In genomic region chr19:40241809-40242384, GRCh38 we compare ENCODE assay signal across 14 cellular contexts. TPM values are rescaled to one million over a fixed set of nuclear protein-coding genes. Genes with fewer than 3 reads are reported as not detected.
A peak's percentile ranks its signal among the peaks of the same experiment; 100 is the strongest.
DNase-seq lines count a peak whose midpoint lies in the region; ATAC-seq and TF ChIP-seq lines count a peak whose summit lies in the region.
"Had no signal": no experiment of that assay in that cellular context is flagged by ENCODE, and none has a peak within 500 bp of the region (broad histone marks: within the 10 kb centered on the region; RNA-seq: fewer than 3 reads in every experiment).

No MANE protein-coding gene starts in this region.

- no TSS peak for BruUV-seq in mammary epithelial cell (replicated peaks; lab: Mats Ljungman, UMichigan)

- no peak overlapping the region for H3K9ac ChIP-seq in mammary epithelial cell (ENCODE audit: insufficient read depth, low read length)

- in situ Hi-C loops in mammary epithelial cell (cut with MboI; ENCODE audit: low sequenced_read_pairs in 2 of 2) = no loop called here

- no peaks in the 10 kb centered on the region for H3K9me3 Mint-ChIP-seq in nephron progenitor cell
- no peaks in the 10 kb centered on the region for H3K9me3 Mint-ChIP-seq in stimulated activated effector memory CD8-positive, alpha-beta T cell treated with anti-CD3 and anti-CD28 coated beads, Interleukin-12 subunit alpha, Interleukin-12 subunit beta, amount 100 ng/mL, for 72 hours

- 50% methylated on average over 13 of the region's 21 CpGs for WGBS in mammary epithelial cell (ENCODE audit: low coverage, missing lambda C conversion rate)
- 44 to 45% methylated on average over 21 of the region's 21 CpGs for WGBS in tibial nerve, 2 donors

- H3K4me1 ChIP-seq in breast epithelium = peaks cover 7 to 8% of the 10 kb centered on the region in 2 donors
- no peaks in the 10 kb centered on the region for H3K4me1 ChIP-seq in mammary epithelial cell (ENCODE audit: insufficient read depth, low read length)
- peaks cover 4 to 75% (median 27%) of the 10 kb centered on the region in 4 donors for H3K4me1 ChIP-seq in tibial nerve

- no peaks in the 10 kb centered on the region for H3K27me3 Mint-ChIP-seq in nephron progenitor cell (ENCODE audit: low read depth, poor library complexity)

- no peak overlapping the region for H3K4me3 Mint-ChIP-seq in nephron progenitor cell
- no peak overlapping the region for H3K4me3 Mint-ChIP-seq in stimulated activated effector memory CD8-positive, alpha-beta T cell treated with anti-CD3 and anti-CD28 coated beads, Interleukin-12 subunit alpha, Interleukin-12 subunit beta, amount 100 ng/mL, for 72 hours

- no peak overlapping the region for H2AFZ ChIP-seq in mammary epithelial cell (ENCODE audit: low read depth, low read length)

- no peaks in the 10 kb centered on the region for H3K36me3 ChIP-seq in breast epithelium
- H3K36me3 ChIP-seq in mammary epithelial cell (ENCODE audit: insufficient read depth, low read length) = peaks cover 3% of the 10 kb centered on the region
- peaks cover 0 to 50% (median 22%) of the 10 kb centered on the region in 3 donors for H3K36me3 ChIP-seq in tibial nerve

- no peaks in the 10 kb centered on the region for H3K27me3 ChIP-seq in breast epithelium
- H3K27me3 ChIP-seq in mammary epithelial cell (ENCODE audit: insufficient read depth, low read length) = no peaks in the 10 kb centered on the region
- H3K27me3 ChIP-seq in tibial nerve = no peaks in the 10 kb centered on the region
- H3K27me3 ChIP-seq: transverse colon had no signal

- H3K4me3 ChIP-seq in breast epithelium (peak overlapping the region in 1 of 3 donors; percentile 23), mammary epithelial cell (replicated peaks in 1 of 3; ENCODE audit: insufficient read depth in 1 of 3, low read depth in 2 of 3, low read length in 3 of 3) (no peak overlapping the region), tibial nerve (no peak overlapping the region)
- H3K4me3 ChIP-seq: transverse colon had no signal

- H3K36me3 Mint-ChIP-seq in nephron progenitor cell (ENCODE audit: low read depth) = peaks cover 8% of the 10 kb centered on the region
- peaks cover 69% of the 10 kb centered on the region for H3K36me3 Mint-ChIP-seq in stimulated activated effector memory CD8-positive, alpha-beta T cell treated with anti-CD3 and anti-CD28 coated beads, Interleukin-12 subunit alpha, Interleukin-12 subunit beta, amount 100 ng/mL, for 72 hours

- no peak overlapping the region for H3K4me2 ChIP-seq in mammary epithelial cell (ENCODE audit: insufficient read depth, low read depth, low read length)

- H3K27ac ChIP-seq in breast epithelium = peak overlapping the region; percentile 10 to 74
- H3K27ac ChIP-seq in mammary epithelial cell (ENCODE audit: insufficient read depth, low read depth, low read length) = no peak overlapping the region
- H3K27ac ChIP-seq in tibial nerve = peak overlapping the region; percentile 51 to 86 (median 79)
- H3K27ac ChIP-seq: 22Rv1, VCaP had no signal

- dilution Hi-C loops in mammary epithelial cell (cut with HindIII; ENCODE audit: low sequenced_read_pairs) = no loop called here

- no peak for TF ChIP-seq CTCF in breast epithelium (IDR thresholded peaks at IDR 0.05)
- TF ChIP-seq CTCF in mammary epithelial cell (conservative IDR thresholded peaks at IDR 0.05 in 1 of 2, IDR thresholded peaks at IDR 0.05 in 1 of 2; ENCODE audit: extremely low read depth in 1 of 2, insufficient read depth in 1 of 2, low read depth in 1 of 2, low read length in 2 of 2) = no peak
- no peak for TF ChIP-seq CTCF in nephron progenitor cell (IDR thresholded peaks at IDR 0.05)
- TF ChIP-seq CTCF in tibial nerve (IDR thresholded peaks at IDR 0.05) = no peak

- H3K27ac Mint-ChIP-seq in nephron progenitor cell = peak overlapping the region; percentile 69
- no peak overlapping the region for H3K27ac Mint-ChIP-seq in stimulated activated effector memory CD8-positive, alpha-beta T cell treated with anti-CD3 and anti-CD28 coated beads, Interleukin-12 subunit alpha, Interleukin-12 subunit beta, amount 100 ng/mL, for 72 hours

- TF ChIP-seq EP300 in tibial nerve (IDR thresholded peaks at IDR 0.05) = peak; percentile 79 to 91

- H3K4me1 Mint-ChIP-seq in nephron progenitor cell = peaks cover 4% of the 10 kb centered on the region
- peaks cover 4% of the 10 kb centered on the region for H3K4me1 Mint-ChIP-seq in stimulated activated effector memory CD8-positive, alpha-beta T cell treated with anti-CD3 and anti-CD28 coated beads, Interleukin-12 subunit alpha, Interleukin-12 subunit beta, amount 100 ng/mL, for 72 hours

- no peaks in the 10 kb centered on the region for H4K20me1 ChIP-seq in mammary epithelial cell (ENCODE audit: insufficient read depth, low read length)

- TF ChIP-seq POLR2A in breast epithelium (IDR thresholded peaks at IDR 0.05) = no peak
- no peak for TF ChIP-seq POLR2A in tibial nerve (IDR thresholded peaks at IDR 0.05)

- no peak for ATAC-seq in HG03439 (IDR thresholded peaks at IDR 0.05; ENCODE audit: unreplicated experiment)
- no peak for ATAC-seq in stimulated activated effector memory CD8-positive, alpha-beta T cell treated with anti-CD3 and anti-CD28 coated beads, Interleukin-12 subunit alpha, Interleukin-12 subunit beta, amount 100 ng/mL, for 72 hours

- CTCF ChIA-PET in mammary epithelial cell (lab: Charles Lee; ENCODE audit: low non-redundant PET) = no interaction called here

- intact Hi-C loops in breast epithelium (cut with DNase I; ENCODE audit: low total_unique reads) (no loop called here), mammary epithelial cell (cut with micrococcal nuclease) (no loop called here)

- peaks cover 24% of the 10 kb centered on the region for H3K79me2 ChIP-seq in mammary epithelial cell (ENCODE audit: insufficient read depth, low read length)

- H3K9me3 ChIP-seq in breast epithelium (no peaks in the 10 kb centered on the region), mammary epithelial cell (replicated peaks; ENCODE audit: insufficient read depth, low read length) (no peaks in the 10 kb centered on the region), tibial nerve (no peaks in the 10 kb centered on the region)
- H3K9me3 ChIP-seq: transverse colon had no signal

- DNase-seq in breast epithelium (ENCODE audit: low spot score in 2 of 2) (peak in 1 of 2 donors; percentile 40), mammary epithelial cell (no peak), glomerular endothelial cell (ENCODE audit: extremely low read depth, low read depth, low spot score) (peak; percentile 48), nephron progenitor cell (no peak), tibial nerve (ENCODE audit: low spot score in 2 of 2) (peak; percentile 38), NCI-H1048 (lab: John Stamatoyannopoulos, UW) (no peak)
- DNase-seq in stimulated activated effector memory CD8-positive, alpha-beta T cell treated with anti-CD3 and anti-CD28 coated beads, Interleukin-12 subunit alpha, Interleukin-12 subunit beta, amount 100 ng/mL, for 72 hours (ENCODE audit: low spot score in 2 of 2) = no peak
- DNase-seq: erythroblast, NCI-H1105 treated with DMSO at 0.1 percent for 48 hours, transverse colon had no signal

RNA-seq across cellular contexts. Expression of gene CCNP, which starts 15.4 kb away (rescaled TPM):
- total RNA-seq in breast epithelium (1 to 10 TPM in 1 of 3 donors, under 1 TPM in 1, not detected in 1; 0.29 to 2.3 TPM), mammary epithelial cell (under 1 TPM in 1 of 2 donors, not detected in 1; 0.26 TPM), glomerular endothelial cell (not detected in 2 replicates), tibial nerve (1 to 10 TPM in 1 of 4 donors, not detected in 3; 2.7 TPM)
- polyA plus RNA-seq in mammary epithelial cell = not detected
- not detected for polyA minus RNA-seq in mammary epithelial cell

RNA-seq across cellular contexts. Expression of gene TTC9B, which starts 23.7 kb away (rescaled TPM):
- under 1 TPM in 1 of 3 donors, not detected in 2; 0.29 TPM for total RNA-seq in breast epithelium
- total RNA-seq in mammary epithelial cell = not detected
- polyA plus RNA-seq in mammary epithelial cell = not detected
- not detected for polyA minus RNA-seq in mammary epithelial cell
- total RNA-seq in glomerular endothelial cell = not detected in 2 replicates
- under 1 TPM in 1 of 4 donors, not detected in 3; 0.84 TPM for total RNA-seq in tibial nerve
- total RNA-seq: renal cortical epithelial cell, transverse colon had no signal

RNA-seq across cellular contexts. Expression of gene AKT2, which starts 43.2 kb away (rescaled TPM):
- 10 to 100 TPM; 83.4 to 88.3 (median 84.9) TPM for total RNA-seq in breast epithelium
- 100 to 1,000 TPM in 1 of 2 donors, 10 to 100 TPM in 1; 87.5 to 124 TPM for total RNA-seq in mammary epithelial cell
- polyA plus RNA-seq in mammary epithelial cell = 116 TPM
- 261 TPM for polyA minus RNA-seq in mammary epithelial cell
- 33.8 and 38.6 TPM in 2 replicates for total RNA-seq in glomerular endothelial cell
- 100 to 1,000 TPM in 3 of 4 donors, 10 to 100 TPM in 1; 93.3 to 161 (median 121) TPM for total RNA-seq in tibial nerve

RNA-seq across cellular contexts. Expression of gene MAP3K10, which starts 50.7 kb away (rescaled TPM):
- total RNA-seq in breast epithelium (10 to 100 TPM in 2 of 3 donors, 1 to 10 TPM in 1; 6.1 to 13.5 (median 10.2) TPM), mammary epithelial cell (10 to 100 TPM in 1 of 2 donors, 1 to 10 TPM in 1; 7.8 to 16.0 TPM), glomerular endothelial cell (12.0 and 21.7 TPM in 2 replicates), tibial nerve (10 to 100 TPM; 12.7 to 24.6 (median 13.9) TPM)
- polyA plus RNA-seq in mammary epithelial cell = 2.7 TPM
- 1.2 TPM for polyA minus RNA-seq in mammary epithelial cell

Comparison
In these comparisons a context has a peak if more than half of its experiments do, and no peak if none do; other contexts are left out.
1. DNase-seq: peak in glomerular endothelial cell (single experiment) and tibial nerve (2 of 2); none in mammary epithelial cell (single experiment), nephron progenitor cell (single experiment), NCI-H1048 (single experiment) and stimulated activated effector memory CD8-positive, alpha-beta T cell treated with anti-CD3 and anti-CD28 coated beads, Interleukin-12 subunit alpha, Interleukin-12 subunit beta, amount 100 ng/mL, for 72 hours (0 of 2).